ENCODE assay signal across 20 cellular contexts in genomic region chr2:96698221-96698861, GRCh38. TPM values are rescaled to one million over a fixed set of nuclear protein-coding genes. Genes with fewer than 3 reads are reported as not detected.
"Had no signal": no experiment of that assay in that cellular context is flagged by ENCODE, and none has a peak within 500 bp of the region (broad histone marks: within the 10 kb centered on the region; RNA-seq: fewer than 3 reads in every experiment).

No MANE protein-coding gene starts in this region.

- H3K9ac ChIP-seq: neural progenitor cell had no signal

- DNase-seq: activated CD4-positive, alpha-beta T cell treated with anti-CD3 and anti-CD28 coated beads for 48 hours; activated CD8-positive, alpha-beta T cell treated with anti-CD3 and anti-CD28 coated beads, Interleukin-2, amount 10 ng/mL, durations not matched to agents 7 days and 5 days; activated naive CD4-positive, alpha-beta T cell; cerebellar nuclear complex; foreskin melanocyte; lower lobe of right lung; naive thymus-derived CD4-positive, alpha-beta T cell; retina; stimulated activated CD4-positive, alpha-beta T cell treated with anti-CD3 and anti-CD28 coated beads, Interleukin-4, amount 100 ng/mL, for 1 hour; stimulated activated naive CD4-positive, alpha-beta T cell treated with Interleukin-2 at 50 U/mL for 16 hours; substantia nigra; thyroid gland; upper lobe of right lung had no signal

- H2AFZ ChIP-seq: neural progenitor cell had no signal

- H3K4me3 ChIP-seq: adrenal gland, coronary artery, lower lobe of right lung, neural progenitor cell, thyroid gland, upper lobe of right lung had no signal

- H3K27ac ChIP-seq: adrenal gland, coronary artery, lower lobe of right lung, neural progenitor cell, thyroid gland, upper lobe of right lung had no signal

- H3K4me1 ChIP-seq: adrenal gland, lower lobe of right lung, neural progenitor cell, thyroid gland, upper lobe of right lung had no signal

- H3K4me2 ChIP-seq: neural progenitor cell had no signal

- H3K9me3 ChIP-seq: adrenal gland, lower lobe of right lung, thyroid gland, upper lobe of right lung had no signal

- ATAC-seq: activated CD8-positive, alpha-beta T cell treated with anti-CD3 and anti-CD28 coated beads, Interleukin-2, amount 10 ng/mL, durations not matched to agents 7 days and 5 days; left lobe of liver; lower lobe of right lung; naive thymus-derived CD4-positive, alpha-beta T cell; upper lobe of right lung had no signal

- H3K27me3 ChIP-seq: adrenal gland, neural progenitor cell, thyroid gland, upper lobe of right lung had no signal

- H3K36me3 ChIP-seq: adrenal gland, neural progenitor cell, thyroid gland, upper lobe of right lung had no signal

RNA-seq across cellular contexts. Expression of gene FER1L5, which starts 55.8 kb away (rescaled TPM):
- total RNA-seq: activated CD8-positive, alpha-beta T cell treated with anti-CD3 and anti-CD28 coated beads, Interleukin-2, amount 10 ng/mL, durations not matched to agents 7 days and 5 days; activated T-helper 1 cell treated with anti-CD3 and anti-CD28 coated beads, Interleukin-12 subunit alpha, Interleukin-12 subunit beta, Interleukin-2, Interleukin-4 antibody, amounts not matched to agents 30 ng/mL and 10 ng/mL and 1 ng/mL, durations not matched to agents 14 hours and 24 hours and 36 hours; kidney epithelial cell; naive thymus-derived CD4-positive, alpha-beta T cell; T-helper 2 cell treated with Interferon-gamma antibody and Interleukin-4, amounts not matched to agents 100 ng/mL and 5 ng/mL, for 36 hours had no signal
